In the genomic region with DNA sequence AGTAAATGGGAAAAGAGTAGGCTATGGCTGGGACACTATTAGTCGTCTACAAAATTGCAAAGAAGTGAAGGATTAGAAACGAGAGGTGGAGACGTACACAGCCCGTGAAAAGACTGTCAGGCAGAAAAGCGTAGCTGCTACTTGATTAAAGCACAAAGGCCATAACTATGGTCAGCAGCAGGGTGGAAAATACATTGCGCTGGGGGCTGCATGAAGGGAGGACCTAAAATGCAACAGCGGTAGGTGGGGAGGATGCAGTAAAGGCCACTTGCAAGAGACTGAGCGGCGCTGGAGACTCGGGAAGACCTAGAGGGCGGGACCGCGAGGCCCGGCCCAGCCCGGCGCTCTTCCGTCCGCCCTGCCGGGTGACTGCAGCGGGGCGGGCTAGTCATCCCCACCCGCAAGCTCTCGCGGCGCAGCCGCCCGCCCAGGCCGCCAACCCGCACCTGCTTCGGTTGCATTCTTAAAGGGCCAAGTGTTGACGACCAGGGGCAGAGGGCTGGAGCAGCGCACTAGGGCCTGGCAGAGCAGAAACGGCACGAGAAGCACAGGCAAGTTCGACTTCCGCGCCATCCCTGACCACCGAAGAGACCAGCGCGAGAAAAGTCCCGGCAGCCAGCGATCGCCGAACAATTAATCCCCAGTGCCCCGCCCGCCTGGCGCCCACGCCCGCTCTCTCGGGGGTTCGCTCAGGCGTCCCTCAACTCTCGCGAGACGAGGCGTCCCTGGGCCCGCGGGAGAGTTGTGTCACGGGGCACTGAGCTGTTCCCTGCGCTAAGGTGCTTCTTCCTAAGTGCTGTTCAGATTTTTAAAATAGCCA, we compare ENCODE assay signal across 1 cellular context.
TF ChIP-seq lines count a peak whose summit lies in the region.

A gene (minus strand): TSS at position 635 of the 820 bp plus-strand sequence. CDS start 62 bp downstream, at position 573.

TF ChIP-seq in HepG2, 621 proteins besides CTCF, POLR2A, EP300 and RAD21 (continued from another document and continues in another):
- TF ChIP-seq, protein P1, sequence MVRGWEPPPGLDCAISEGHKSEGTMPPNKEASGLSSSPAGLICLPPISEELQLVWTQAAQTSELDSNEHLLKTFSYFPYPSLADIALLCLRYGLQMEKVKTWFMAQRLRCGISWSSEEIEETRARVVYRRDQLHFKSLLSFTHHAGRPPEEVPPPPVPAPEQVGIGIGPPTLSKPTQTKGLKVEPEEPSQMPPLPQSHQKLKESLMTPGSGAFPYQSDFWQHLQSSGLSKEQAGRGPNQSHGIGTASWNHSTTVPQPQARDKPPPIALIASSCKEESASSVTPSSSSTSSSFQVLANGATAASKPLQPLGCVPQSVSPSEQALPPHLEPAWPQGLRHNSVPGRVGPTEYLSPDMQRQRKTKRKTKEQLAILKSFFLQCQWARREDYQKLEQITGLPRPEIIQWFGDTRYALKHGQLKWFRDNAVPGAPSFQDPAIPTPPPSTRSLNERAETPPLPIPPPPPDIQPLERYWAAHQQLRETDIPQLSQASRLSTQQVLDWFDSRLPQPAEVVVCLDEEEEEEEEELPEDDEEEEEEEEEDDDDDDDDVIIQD (CRISPR knock-in tag; IDR thresholded peaks at IDR 0.05; ENCODE audit: low read depth): peak; percentile 89
- TF ChIP-seq HCFC1 (IDR thresholded peaks at IDR 0.05; ENCODE audit: low read depth, low read length) (peak; percentile 32; the same call in 1 of the 2 replicates), GATA4 (IDR thresholded peaks at IDR 0.05; ENCODE audit: borderline replicate concordance, low read depth) (no peak), REL (CRISPR knock-in tag; conservative IDR thresholded peaks at IDR 0.05) (0 out of 2 replicates have a peak, but pooled peaks have one; percentile 80), TMF1 (CRISPR knock-in tag; IDR thresholded peaks at IDR 0.05; ENCODE audit: low read depth) (no peak), ZNF768 (CRISPR knock-in tag; IDR thresholded peaks at IDR 0.05) (peak; percentile 45; the same call in 1 of the 2 replicates), ZNF136 (CRISPR knock-in tag; IDR thresholded peaks at IDR 0.05; ENCODE audit: low read depth) (0 out of 2 replicates have a peak, but pooled peaks have one; percentile 74), ZFP36L2 (CRISPR knock-in tag; IDR thresholded peaks at IDR 0.05) (no peak), HNF4A (CRISPR knock-in tag; IDR thresholded peaks at IDR 0.05) (no peak; the same call in 1 of the 2 replicates), FOXA1 (IDR thresholded peaks at IDR 0.05) (no peak), FOXA1 (CRISPR knock-in tag; IDR thresholded peaks at IDR 0.05) (no peak), DMAP1 (CRISPR knock-in tag; IDR thresholded peaks at IDR 0.05) (peak; percentile 84), ZFAT (CRISPR knock-in tag; conservative IDR thresholded peaks at IDR 0.05) (no peak), DNMT1 (CRISPR knock-in tag; IDR thresholded peaks at IDR 0.05) (peak; percentile 44; the same call in 1 of the 2 replicates), HNF4G (IDR thresholded peaks at IDR 0.05; ENCODE audit: borderline replicate concordance, low read depth, low read length) (no peak), HNF4G (CRISPR knock-in tag; IDR thresholded peaks at IDR 0.05; ENCODE audit: borderline replicate concordance, low read depth) (peak; percentile 52; the same call in 1 of the 2 replicates), FLYWCH1 (CRISPR knock-in tag; IDR thresholded peaks at IDR 0.05) (no peak), FOXM1 (CRISPR knock-in tag; IDR thresholded peaks at IDR 0.05) (no peak), ATAD3A (CRISPR knock-in tag; IDR thresholded peaks at IDR 0.05) (no peak), ZC3H4 (CRISPR knock-in tag; IDR thresholded peaks at IDR 0.05; ENCODE audit: borderline replicate concordance) (no peak), ZNF550 (CRISPR knock-in tag; IDR thresholded peaks at IDR 0.05; ENCODE audit: borderline replicate concordance) (no peak), KDM1A (CRISPR knock-in tag; IDR thresholded peaks at IDR 0.05) (no peak), ZSCAN22 (CRISPR knock-in tag; IDR thresholded peaks at IDR 0.05) (no peak), ZNF484 (CRISPR knock-in tag; IDR thresholded peaks at IDR 0.05; ENCODE audit: borderline replicate concordance, low read depth) (no peak), NFIC (IDR thresholded peaks at IDR 0.05; ENCODE audit: low read length) (0 out of 2 replicates have a peak, but pooled peaks have one; percentile 54), ZNF891 (CRISPR knock-in tag; IDR thresholded peaks at IDR 0.05) (no peak; the same call in 1 of the 2 replicates), TAF1 (CRISPR knock-in tag; IDR thresholded peaks at IDR 0.05) (peak; percentile 90), ZNF577 (CRISPR knock-in tag; IDR thresholded peaks at IDR 0.05; ENCODE audit: borderline replicate concordance, low read depth) (no peak), ZKSCAN1 (IDR thresholded peaks at IDR 0.05; ENCODE audit: low read length) (0 out of 2 replicates have a peak, but pooled peaks have one; percentile 9), HNRNPLL (IDR thresholded peaks at IDR 0.05; ENCODE audit: low read depth, low read length, poor library complexity, severe bottlenecking) (peak; percentile 77), ZNF547 (CRISPR knock-in tag; IDR thresholded peaks at IDR 0.05) (no peak), ZSCAN20 (CRISPR knock-in tag; IDR thresholded peaks at IDR 0.05; ENCODE audit: borderline replicate concordance) (no peak), BRCA1 (CRISPR knock-in tag; IDR thresholded peaks at IDR 0.05) (peak; percentile 42; the same call in 1 of the 2 replicates), RAD51 (IDR thresholded peaks at IDR 0.05; ENCODE audit: borderline replicate concordance) (no peak), SOX6 (IDR thresholded peaks at IDR 0.05) (no peak), SOX6 (CRISPR knock-in tag; IDR thresholded peaks at IDR 0.05) (peak; percentile 74), MTF1 (CRISPR knock-in tag; IDR thresholded peaks at IDR 0.05) (peak; percentile 26; the same call in 1 of the 2 replicates), ZNF329 (CRISPR knock-in tag; IDR thresholded peaks at IDR 0.05; ENCODE audit: low read depth) (no peak), ZNF567 (CRISPR knock-in tag; IDR thresholded peaks at IDR 0.05; ENCODE audit: borderline replicate concordance) (peak; percentile 29; the same call in 1 of the 2 replicates), AGO2 (optimal IDR thresholded peaks at IDR 0.05; ENCODE audit: low read depth, low read length) (peak; percentile 74), ZBTB20 (CRISPR knock-in tag; IDR thresholded peaks at IDR 0.05; ENCODE audit: borderline replicate concordance, low read depth) (peak; percentile 36; the same call in 1 of the 2 replicates), ZNF138 (CRISPR knock-in tag; IDR thresholded peaks at IDR 0.05; ENCODE audit: low read depth) (no peak), SIN3A (IDR thresholded peaks at IDR 0.05; ENCODE audit: borderline replicate concordance, low read depth, low read length) (peak; percentile 67; the same call in 1 of the 2 replicates)
- TF ChIP-seq, protein P2, sequence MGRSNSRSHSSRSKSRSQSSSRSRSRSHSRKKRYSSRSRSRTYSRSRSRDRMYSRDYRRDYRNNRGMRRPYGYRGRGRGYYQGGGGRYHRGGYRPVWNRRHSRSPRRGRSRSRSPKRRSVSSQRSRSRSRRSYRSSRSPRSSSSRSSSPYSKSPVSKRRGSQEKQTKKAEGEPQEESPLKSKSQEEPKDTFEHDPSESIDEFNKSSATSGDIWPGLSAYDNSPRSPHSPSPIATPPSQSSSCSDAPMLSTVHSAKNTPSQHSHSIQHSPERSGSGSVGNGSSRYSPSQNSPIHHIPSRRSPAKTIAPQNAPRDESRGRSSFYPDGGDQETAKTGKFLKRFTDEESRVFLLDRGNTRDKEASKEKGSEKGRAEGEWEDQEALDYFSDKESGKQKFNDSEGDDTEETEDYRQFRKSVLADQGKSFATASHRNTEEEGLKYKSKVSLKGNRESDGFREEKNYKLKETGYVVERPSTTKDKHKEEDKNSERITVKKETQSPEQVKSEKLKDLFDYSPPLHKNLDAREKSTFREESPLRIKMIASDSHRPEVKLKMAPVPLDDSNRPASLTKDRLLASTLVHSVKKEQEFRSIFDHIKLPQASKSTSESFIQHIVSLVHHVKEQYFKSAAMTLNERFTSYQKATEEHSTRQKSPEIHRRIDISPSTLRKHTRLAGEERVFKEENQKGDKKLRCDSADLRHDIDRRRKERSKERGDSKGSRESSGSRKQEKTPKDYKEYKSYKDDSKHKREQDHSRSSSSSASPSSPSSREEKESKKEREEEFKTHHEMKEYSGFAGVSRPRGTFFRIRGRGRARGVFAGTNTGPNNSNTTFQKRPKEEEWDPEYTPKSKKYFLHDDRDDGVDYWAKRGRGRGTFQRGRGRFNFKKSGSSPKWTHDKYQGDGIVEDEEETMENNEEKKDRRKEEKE (IDR thresholded peaks at IDR 0.05): no peak
- TF ChIP-seq, protein P3, sequence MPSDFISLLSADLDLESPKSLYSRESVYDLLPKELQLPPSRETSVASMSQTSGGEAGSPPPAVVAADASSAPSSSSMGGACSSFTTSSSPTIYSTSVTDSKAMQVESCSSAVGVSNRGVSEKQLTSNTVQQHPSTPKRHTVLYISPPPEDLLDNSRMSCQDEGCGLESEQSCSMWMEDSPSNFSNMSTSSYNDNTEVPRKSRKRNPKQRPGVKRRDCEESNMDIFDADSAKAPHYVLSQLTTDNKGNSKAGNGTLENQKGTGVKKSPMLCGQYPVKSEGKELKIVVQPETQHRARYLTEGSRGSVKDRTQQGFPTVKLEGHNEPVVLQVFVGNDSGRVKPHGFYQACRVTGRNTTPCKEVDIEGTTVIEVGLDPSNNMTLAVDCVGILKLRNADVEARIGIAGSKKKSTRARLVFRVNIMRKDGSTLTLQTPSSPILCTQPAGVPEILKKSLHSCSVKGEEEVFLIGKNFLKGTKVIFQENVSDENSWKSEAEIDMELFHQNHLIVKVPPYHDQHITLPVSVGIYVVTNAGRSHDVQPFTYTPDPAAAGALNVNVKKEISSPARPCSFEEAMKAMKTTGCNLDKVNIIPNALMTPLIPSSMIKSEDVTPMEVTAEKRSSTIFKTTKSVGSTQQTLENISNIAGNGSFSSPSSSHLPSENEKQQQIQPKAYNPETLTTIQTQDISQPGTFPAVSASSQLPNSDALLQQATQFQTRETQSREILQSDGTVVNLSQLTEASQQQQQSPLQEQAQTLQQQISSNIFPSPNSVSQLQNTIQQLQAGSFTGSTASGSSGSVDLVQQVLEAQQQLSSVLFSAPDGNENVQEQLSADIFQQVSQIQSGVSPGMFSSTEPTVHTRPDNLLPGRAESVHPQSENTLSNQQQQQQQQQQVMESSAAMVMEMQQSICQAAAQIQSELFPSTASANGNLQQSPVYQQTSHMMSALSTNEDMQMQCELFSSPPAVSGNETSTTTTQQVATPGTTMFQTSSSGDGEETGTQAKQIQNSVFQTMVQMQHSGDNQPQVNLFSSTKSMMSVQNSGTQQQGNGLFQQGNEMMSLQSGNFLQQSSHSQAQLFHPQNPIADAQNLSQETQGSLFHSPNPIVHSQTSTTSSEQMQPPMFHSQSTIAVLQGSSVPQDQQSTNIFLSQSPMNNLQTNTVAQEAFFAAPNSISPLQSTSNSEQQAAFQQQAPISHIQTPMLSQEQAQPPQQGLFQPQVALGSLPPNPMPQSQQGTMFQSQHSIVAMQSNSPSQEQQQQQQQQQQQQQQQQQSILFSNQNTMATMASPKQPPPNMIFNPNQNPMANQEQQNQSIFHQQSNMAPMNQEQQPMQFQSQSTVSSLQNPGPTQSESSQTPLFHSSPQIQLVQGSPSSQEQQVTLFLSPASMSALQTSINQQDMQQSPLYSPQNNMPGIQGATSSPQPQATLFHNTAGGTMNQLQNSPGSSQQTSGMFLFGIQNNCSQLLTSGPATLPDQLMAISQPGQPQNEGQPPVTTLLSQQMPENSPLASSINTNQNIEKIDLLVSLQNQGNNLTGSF (CRISPR knock-in tag; IDR thresholded peaks at IDR 0.05): no peak
- TF ChIP-seq, protein P4, sequence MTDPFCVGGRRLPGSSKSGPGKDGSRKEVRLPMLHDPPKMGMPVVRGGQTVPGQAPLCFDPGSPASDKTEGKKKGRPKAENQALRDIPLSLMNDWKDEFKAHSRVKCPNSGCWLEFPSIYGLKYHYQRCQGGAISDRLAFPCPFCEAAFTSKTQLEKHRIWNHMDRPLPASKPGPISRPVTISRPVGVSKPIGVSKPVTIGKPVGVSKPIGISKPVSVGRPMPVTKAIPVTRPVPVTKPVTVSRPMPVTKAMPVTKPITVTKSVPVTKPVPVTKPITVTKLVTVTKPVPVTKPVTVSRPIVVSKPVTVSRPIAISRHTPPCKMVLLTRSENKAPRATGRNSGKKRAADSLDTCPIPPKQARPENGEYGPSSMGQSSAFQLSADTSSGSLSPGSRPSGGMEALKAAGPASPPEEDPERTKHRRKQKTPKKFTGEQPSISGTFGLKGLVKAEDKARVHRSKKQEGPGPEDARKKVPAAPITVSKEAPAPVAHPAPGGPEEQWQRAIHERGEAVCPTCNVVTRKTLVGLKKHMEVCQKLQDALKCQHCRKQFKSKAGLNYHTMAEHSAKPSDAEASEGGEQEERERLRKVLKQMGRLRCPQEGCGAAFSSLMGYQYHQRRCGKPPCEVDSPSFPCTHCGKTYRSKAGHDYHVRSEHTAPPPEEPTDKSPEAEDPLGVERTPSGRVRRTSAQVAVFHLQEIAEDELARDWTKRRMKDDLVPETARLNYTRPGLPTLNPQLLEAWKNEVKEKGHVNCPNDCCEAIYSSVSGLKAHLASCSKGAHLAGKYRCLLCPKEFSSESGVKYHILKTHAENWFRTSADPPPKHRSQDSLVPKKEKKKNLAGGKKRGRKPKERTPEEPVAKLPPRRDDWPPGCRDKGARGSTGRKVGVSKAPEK (CRISPR knock-in tag; IDR thresholded peaks at IDR 0.05; ENCODE audit: borderline replicate concordance): 0 out of 2 replicates have a peak, but pooled peaks have one; percentile 27
- TF ChIP-seq, protein P5, sequence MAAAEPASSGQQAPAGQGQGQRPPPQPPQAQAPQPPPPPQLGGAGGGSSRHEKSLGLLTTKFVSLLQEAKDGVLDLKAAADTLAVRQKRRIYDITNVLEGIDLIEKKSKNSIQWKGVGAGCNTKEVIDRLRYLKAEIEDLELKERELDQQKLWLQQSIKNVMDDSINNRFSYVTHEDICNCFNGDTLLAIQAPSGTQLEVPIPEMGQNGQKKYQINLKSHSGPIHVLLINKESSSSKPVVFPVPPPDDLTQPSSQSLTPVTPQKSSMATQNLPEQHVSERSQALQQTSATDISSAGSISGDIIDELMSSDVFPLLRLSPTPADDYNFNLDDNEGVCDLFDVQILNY (CRISPR knock-in tag; conservative IDR thresholded peaks at IDR 0.05): peak; percentile 80; the same call in 1 of the 2 replicates
- TF ChIP-seq, protein P6, sequence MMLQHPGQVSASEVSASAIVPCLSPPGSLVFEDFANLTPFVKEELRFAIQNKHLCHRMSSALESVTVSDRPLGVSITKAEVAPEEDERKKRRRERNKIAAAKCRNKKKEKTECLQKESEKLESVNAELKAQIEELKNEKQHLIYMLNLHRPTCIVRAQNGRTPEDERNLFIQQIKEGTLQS (CRISPR knock-in tag; IDR thresholded peaks at IDR 0.05): peak; percentile 66
- TF ChIP-seq, protein P7, sequence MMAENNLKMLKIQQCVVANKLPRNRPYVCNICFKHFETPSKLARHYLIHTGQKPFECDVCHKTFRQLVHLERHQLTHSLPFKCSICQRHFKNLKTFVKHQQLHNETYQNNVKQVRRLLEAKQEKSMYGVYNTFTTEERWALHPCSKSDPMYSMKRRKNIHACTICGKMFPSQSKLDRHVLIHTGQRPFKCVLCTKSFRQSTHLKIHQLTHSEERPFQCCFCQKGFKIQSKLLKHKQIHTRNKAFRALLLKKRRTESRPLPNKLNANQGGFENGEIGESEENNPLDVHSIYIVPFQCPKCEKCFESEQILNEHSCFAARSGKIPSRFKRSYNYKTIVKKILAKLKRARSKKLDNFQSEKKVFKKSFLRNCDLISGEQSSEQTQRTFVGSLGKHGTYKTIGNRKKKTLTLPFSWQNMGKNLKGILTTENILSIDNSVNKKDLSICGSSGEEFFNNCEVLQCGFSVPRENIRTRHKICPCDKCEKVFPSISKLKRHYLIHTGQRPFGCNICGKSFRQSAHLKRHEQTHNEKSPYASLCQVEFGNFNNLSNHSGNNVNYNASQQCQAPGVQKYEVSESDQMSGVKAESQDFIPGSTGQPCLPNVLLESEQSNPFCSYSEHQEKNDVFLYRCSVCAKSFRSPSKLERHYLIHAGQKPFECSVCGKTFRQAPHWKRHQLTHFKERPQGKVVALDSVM (CRISPR knock-in tag; IDR thresholded peaks at IDR 0.05): peak; percentile 51; the same call in 1 of the 2 replicates
